ENCODE assay signal across 1 cellular context in genomic region chr11:124760205-124760652, GRCh38.
TF ChIP-seq lines count a peak whose summit lies in the region.

No MANE protein-coding gene starts in this region.

TF ChIP-seq in endothelial cell of umbilical vein, 7 proteins besides CTCF, POLR2A, EP300 and RAD21:
- no peak for TF ChIP-seq EZH2 (IDR thresholded peaks at IDR 0.05; ENCODE audit: borderline replicate concordance, low read depth, low read length, severe bottlenecking)
- no peak for TF ChIP-seq JUN (IDR thresholded peaks at IDR 0.05; ENCODE audit: borderline replicate concordance, insufficient read depth, insufficient read length, low read depth)
TF ChIP-seq in endothelial cell of umbilical vein: peak in this region for 0.
